In the genomic region with DNA sequence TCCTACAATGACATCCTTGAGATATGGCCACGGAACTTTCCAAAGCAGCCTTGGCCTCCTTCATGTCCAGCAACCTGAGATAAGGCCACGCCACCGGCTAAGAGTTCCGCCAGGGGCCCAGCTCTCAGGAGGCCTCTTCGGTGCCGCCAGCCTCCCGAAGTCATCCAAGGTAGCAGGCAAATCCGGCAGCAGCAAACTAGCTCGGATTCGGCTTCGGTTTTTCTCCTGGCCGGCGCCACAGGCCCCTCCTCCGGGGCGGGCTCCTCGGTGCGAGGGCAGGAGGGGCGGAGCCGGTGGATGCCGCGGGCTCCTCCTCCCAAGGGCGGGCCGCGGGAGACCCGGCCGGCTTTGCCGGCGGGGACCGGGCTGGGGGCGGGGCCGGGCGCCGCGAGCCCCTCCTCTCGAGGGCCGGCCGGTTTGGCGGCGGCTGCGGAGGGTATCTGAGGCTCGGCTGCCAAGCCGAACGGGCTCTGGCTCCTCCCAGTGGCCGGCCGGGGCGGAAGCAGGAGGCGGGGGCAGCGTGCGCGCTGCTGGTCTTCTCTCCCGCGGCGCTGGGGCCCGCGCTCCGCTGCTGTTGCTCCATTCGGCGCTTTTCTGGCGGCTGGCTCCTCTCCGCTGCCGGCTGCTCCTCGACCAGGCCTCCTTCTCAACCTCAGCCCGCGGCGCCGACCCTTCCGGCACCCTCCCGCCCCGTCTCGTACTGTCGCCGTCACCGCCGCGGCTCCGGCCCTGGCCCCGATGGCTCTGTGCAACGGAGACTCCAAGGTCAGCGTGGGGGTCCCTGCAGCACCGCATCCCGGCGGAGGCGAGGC, we compare ENCODE assay signal across 1 cellular context.
TF ChIP-seq lines count a peak whose summit lies in the region.

GMPS (plus strand) TSS at position 518 of the 812 bp plus-strand sequence; CDS start at position 739, 221 bp downstream.

TF ChIP-seq in HepG2, 621 proteins besides CTCF, POLR2A, EP300 and RAD21 (continued from another document and continues in another):
- TF ChIP-seq DZIP1 (CRISPR knock-in tag; IDR thresholded peaks at IDR 0.05) = no peak
- no peak for TF ChIP-seq NR2F6 (IDR thresholded peaks at IDR 0.05)
- TF ChIP-seq NR2F6 (CRISPR knock-in tag; IDR thresholded peaks at IDR 0.05) = peak; percentile 15; the same call in 1 of the 2 replicates
- TF ChIP-seq ZNF777 (CRISPR knock-in tag; IDR thresholded peaks at IDR 0.05) = peak; percentile 89
- no peak for TF ChIP-seq BCL6 (CRISPR knock-in tag; IDR thresholded peaks at IDR 0.05)
- TF ChIP-seq PRPF4 (IDR thresholded peaks at IDR 0.05; ENCODE audit: low read depth, low read length, poor library complexity, severe bottlenecking) = no peak
- peak; percentile 67 for TF ChIP-seq ZMYM4 (CRISPR knock-in tag; IDR thresholded peaks at IDR 0.05)
- TF ChIP-seq CBX1 (IDR thresholded peaks at IDR 0.05; ENCODE audit: low read depth) = no peak
- TF ChIP-seq, protein P1, sequence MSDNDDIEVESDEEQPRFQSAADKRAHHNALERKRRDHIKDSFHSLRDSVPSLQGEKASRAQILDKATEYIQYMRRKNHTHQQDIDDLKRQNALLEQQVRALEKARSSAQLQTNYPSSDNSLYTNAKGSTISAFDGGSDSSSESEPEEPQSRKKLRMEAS (IDR thresholded peaks at IDR 0.05) = peak; percentile 65
- TF ChIP-seq DNMT3B (CRISPR knock-in tag; conservative IDR thresholded peaks at IDR 0.05) = no peak
- TF ChIP-seq CSRNP2 (CRISPR knock-in tag; conservative IDR thresholded peaks at IDR 0.05; ENCODE audit: low read depth) = no peak
- TF ChIP-seq ZNF567 (CRISPR knock-in tag; IDR thresholded peaks at IDR 0.05; ENCODE audit: borderline replicate concordance) = 0 out of 2 replicates have a peak, but pooled peaks have one; percentile 77
- peak; percentile 80; the same call in 1 of the 2 replicates for TF ChIP-seq MXD3 (CRISPR knock-in tag; IDR thresholded peaks at IDR 0.05)
- peak; percentile 47 for TF ChIP-seq ZNF331 (CRISPR knock-in tag; IDR thresholded peaks at IDR 0.05)
- TF ChIP-seq JARID2 (CRISPR knock-in tag; IDR thresholded peaks at IDR 0.05; ENCODE audit: insufficient replicate concordance) = no peak
- TF ChIP-seq GABPA (IDR thresholded peaks at IDR 0.05; ENCODE audit: low read depth, low read length) = no peak; the same call in 1 of the 2 replicates
- TF ChIP-seq GABPA (CRISPR knock-in tag; IDR thresholded peaks at IDR 0.05; ENCODE audit: low read depth) = no peak; the same call in 1 of the 2 replicates
- TF ChIP-seq, protein P2, sequence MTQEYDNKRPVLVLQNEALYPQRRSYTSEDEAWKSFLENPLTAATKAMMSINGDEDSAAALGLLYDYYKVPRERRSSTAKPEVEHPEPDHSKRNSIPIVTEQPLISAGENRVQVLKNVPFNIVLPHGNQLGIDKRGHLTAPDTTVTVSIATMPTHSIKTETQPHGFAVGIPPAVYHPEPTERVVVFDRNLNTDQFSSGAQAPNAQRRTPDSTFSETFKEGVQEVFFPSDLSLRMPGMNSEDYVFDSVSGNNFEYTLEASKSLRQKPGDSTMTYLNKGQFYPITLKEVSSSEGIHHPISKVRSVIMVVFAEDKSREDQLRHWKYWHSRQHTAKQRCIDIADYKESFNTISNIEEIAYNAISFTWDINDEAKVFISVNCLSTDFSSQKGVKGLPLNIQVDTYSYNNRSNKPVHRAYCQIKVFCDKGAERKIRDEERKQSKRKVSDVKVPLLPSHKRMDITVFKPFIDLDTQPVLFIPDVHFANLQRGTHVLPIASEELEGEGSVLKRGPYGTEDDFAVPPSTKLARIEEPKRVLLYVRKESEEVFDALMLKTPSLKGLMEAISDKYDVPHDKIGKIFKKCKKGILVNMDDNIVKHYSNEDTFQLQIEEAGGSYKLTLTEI (CRISPR knock-in tag; conservative IDR thresholded peaks at IDR 0.05) = no peak
- peak; percentile 69; the same call in 1 of the 2 replicates for TF ChIP-seq KLF6 (CRISPR knock-in tag; IDR thresholded peaks at IDR 0.05)
- no peak for TF ChIP-seq CCAR2 (optimal IDR thresholded peaks at IDR 0.05; ENCODE audit: low read depth, low read length)
- no peak for TF ChIP-seq ZSCAN9 (CRISPR knock-in tag; IDR thresholded peaks at IDR 0.05; ENCODE audit: borderline replicate concordance)
- no peak for TF ChIP-seq MAFK (conservative IDR thresholded peaks at IDR 0.05 in 1 of 2, IDR thresholded peaks at IDR 0.05 in 1 of 2; ENCODE audit: low read length in 2 of 2)
- 0 out of 2 replicates have a peak, but pooled peaks have one; percentile 27 for TF ChIP-seq TBP (CRISPR knock-in tag; IDR thresholded peaks at IDR 0.05)
- no peak for TF ChIP-seq ZBTB33 (CRISPR knock-in tag; IDR thresholded peaks at IDR 0.05)
- TF ChIP-seq, protein P3, sequence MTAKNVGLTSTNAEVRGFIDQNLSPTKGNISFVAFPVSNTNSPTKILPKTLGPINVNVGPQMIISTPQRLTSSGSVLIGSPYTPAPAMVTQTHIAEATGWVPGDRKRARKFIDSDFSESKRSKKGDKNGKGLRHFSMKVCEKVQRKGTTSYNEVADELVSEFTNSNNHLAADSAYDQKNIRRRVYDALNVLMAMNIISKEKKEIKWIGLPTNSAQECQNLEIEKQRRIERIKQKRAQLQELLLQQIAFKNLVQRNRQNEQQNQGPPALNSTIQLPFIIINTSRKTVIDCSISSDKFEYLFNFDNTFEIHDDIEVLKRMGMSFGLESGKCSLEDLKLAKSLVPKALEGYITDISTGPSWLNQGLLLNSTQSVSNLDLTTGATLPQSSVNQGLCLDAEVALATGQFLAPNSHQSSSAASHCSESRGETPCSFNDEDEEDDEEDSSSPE (CRISPR knock-in tag; IDR thresholded peaks at IDR 0.05) = peak; percentile 67
- TF ChIP-seq IRF9 (CRISPR knock-in tag; IDR thresholded peaks at IDR 0.05; ENCODE audit: borderline replicate concordance) = no peak
- no peak for TF ChIP-seq GLMP (CRISPR knock-in tag; IDR thresholded peaks at IDR 0.05; ENCODE audit: borderline replicate concordance)
- peak; percentile 37; the same call in 1 of the 2 replicates for TF ChIP-seq CAMTA2 (CRISPR knock-in tag; IDR thresholded peaks at IDR 0.05; ENCODE audit: borderline replicate concordance)
- no peak for TF ChIP-seq ZFYVE20 (CRISPR knock-in tag; IDR thresholded peaks at IDR 0.05; ENCODE audit: borderline replicate concordance, low read depth)
- peak; percentile 68 for TF ChIP-seq GATAD1 (CRISPR knock-in tag; IDR thresholded peaks at IDR 0.05)
- TF ChIP-seq AGO2 (optimal IDR thresholded peaks at IDR 0.05; ENCODE audit: low read depth, low read length) = peak; percentile 17
- TF ChIP-seq ARHGAP35 (CRISPR knock-in tag; IDR thresholded peaks at IDR 0.05; ENCODE audit: borderline replicate concordance) = no peak
- TF ChIP-seq ZNF556 (CRISPR knock-in tag; IDR thresholded peaks at IDR 0.05; ENCODE audit: borderline replicate concordance) = peak; percentile 66; the same call in 1 of the 2 replicates
- TF ChIP-seq JUND (CRISPR knock-in tag; IDR thresholded peaks at IDR 0.05) = no peak
- TF ChIP-seq RAD51 (IDR thresholded peaks at IDR 0.05; ENCODE audit: borderline replicate concordance) = no peak
- TF ChIP-seq, protein P4, sequence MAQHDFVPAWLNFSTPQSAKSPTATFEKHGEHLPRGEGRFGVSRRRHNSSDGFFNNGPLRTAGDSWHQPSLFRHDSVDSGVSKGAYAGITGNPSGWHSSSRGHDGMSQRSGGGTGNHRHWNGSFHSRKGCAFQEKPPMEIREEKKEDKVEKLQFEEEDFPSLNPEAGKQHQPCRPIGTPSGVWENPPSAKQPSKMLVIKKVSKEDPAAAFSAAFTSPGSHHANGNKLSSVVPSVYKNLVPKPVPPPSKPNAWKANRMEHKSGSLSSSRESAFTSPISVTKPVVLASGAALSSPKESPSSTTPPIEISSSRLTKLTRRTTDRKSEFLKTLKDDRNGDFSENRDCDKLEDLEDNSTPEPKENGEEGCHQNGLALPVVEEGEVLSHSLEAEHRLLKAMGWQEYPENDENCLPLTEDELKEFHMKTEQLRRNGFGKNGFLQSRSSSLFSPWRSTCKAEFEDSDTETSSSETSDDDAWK (CRISPR knock-in tag; IDR thresholded peaks at IDR 0.05) = no peak
- TF ChIP-seq ZBTB38 (CRISPR knock-in tag; IDR thresholded peaks at IDR 0.05) = peak; percentile 35; the same call in 1 of the 2 replicates
- TF ChIP-seq NFIC (IDR thresholded peaks at IDR 0.05; ENCODE audit: low read length) = no peak
- peak; percentile 53 for TF ChIP-seq MYPOP (CRISPR knock-in tag; IDR thresholded peaks at IDR 0.05)
- 0 out of 2 replicates have a peak, but pooled peaks have one; percentile 18 for TF ChIP-seq TOPORS (CRISPR knock-in tag; IDR thresholded peaks at IDR 0.05)
- TF ChIP-seq, protein P5, sequence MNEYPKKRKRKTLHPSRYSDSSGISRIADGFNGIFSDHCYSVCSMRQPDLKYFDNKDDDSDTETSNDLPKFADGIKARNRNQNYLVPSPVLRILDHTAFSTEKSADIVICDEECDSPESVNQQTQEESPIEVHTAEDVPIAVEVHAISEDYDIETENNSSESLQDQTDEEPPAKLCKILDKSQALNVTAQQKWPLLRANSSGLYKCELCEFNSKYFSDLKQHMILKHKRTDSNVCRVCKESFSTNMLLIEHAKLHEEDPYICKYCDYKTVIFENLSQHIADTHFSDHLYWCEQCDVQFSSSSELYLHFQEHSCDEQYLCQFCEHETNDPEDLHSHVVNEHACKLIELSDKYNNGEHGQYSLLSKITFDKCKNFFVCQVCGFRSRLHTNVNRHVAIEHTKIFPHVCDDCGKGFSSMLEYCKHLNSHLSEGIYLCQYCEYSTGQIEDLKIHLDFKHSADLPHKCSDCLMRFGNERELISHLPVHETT (CRISPR knock-in tag; conservative IDR thresholded peaks at IDR 0.05) = peak; percentile 80
- 0 out of 2 replicates have a peak, but pooled peaks have one; percentile 4 for TF ChIP-seq CEBPG (CRISPR knock-in tag; IDR thresholded peaks at IDR 0.05)
- no peak for TF ChIP-seq ZNF180 (CRISPR knock-in tag; IDR thresholded peaks at IDR 0.05; ENCODE audit: borderline replicate concordance, low read depth)
